ENCODE assay signal across 12 cellular contexts in genomic region chr2:148540022-148540421, GRCh38.
DNase-seq lines count a peak whose midpoint lies in the region; ATAC-seq and FAIRE-seq lines count a peak whose summit lies in the region.
"Had no signal": no experiment of that assay in that cellular context is flagged by ENCODE, and none has a peak within 500 bp of the region (broad histone marks: within the 10 kb centered on the region; RNA-seq: fewer than 3 reads in every experiment).

No MANE protein-coding gene starts in this region.

- H3K4me1 ChIP-seq in SJCRH30: no peaks in the 10 kb centered on the region
- H3K4me1 ChIP-seq: breast epithelium had no signal

- peaks cover 26% of the 10 kb centered on the region for H3K4me1 Mint-ChIP-seq in activated CD4-positive, alpha-beta memory T cell treated with anti-CD3 and anti-CD28 coated beads for 36 hours (ENCODE audit: low read depth)
- peaks cover 16% of the 10 kb centered on the region for H3K4me1 Mint-ChIP-seq in activated CD4-positive, alpha-beta memory T cell treated with anti-CD3 and anti-CD28 coated beads, Interleukin-2, amount 10 ng/mL, durations not matched to agents 7 days and 5 days
- H3K4me1 Mint-ChIP-seq in T-helper 2 cell treated with Interferon-gamma antibody and Interleukin-4, amounts not matched to agents 5 μg/mL and 100 μg/mL, for 36 hours (ENCODE audit: low read depth): peaks cover 31% of the 10 kb centered on the region
- H3K4me1 Mint-ChIP-seq in naive thymus-derived CD8-positive, alpha-beta T cell: peaks cover 29 to 57% (median 48%) of the 10 kb centered on the region in 4 donors

- peak; percentile 47 for DNase-seq in activated CD4-positive, alpha-beta memory T cell treated with anti-CD3 and anti-CD28 coated beads for 36 hours
- no peak for DNase-seq in activated CD4-positive, alpha-beta memory T cell treated with anti-CD3 and anti-CD28 coated beads, Interleukin-2, amount 10 ng/mL, durations not matched to agents 7 days and 5 days
- DNase-seq in H7: peak; percentile 11
- no peak for DNase-seq in T-helper 2 cell treated with Interferon-gamma antibody and Interleukin-4, amounts not matched to agents 5 μg/mL and 100 μg/mL, for 36 hours (ENCODE audit: low spot score)
- DNase-seq in naive thymus-derived CD8-positive, alpha-beta T cell: peak in 3 of 10 donors; percentile 20 to 45 (median 40)
- DNase-seq in SJCRH30: no peak
- DNase-seq in RCC 7860 (ENCODE audit: low spot score): no peak
- DNase-seq in glomerular visceral epithelial cell (ENCODE audit: extremely low spot score): no peak
- DNase-seq: DMS79, NCI-H82 had no signal

- H3K36me3 Mint-ChIP-seq in activated CD4-positive, alpha-beta memory T cell treated with anti-CD3 and anti-CD28 coated beads for 36 hours: no peaks in the 10 kb centered on the region
- H3K36me3 Mint-ChIP-seq in activated CD4-positive, alpha-beta memory T cell treated with anti-CD3 and anti-CD28 coated beads, Interleukin-2, amount 10 ng/mL, durations not matched to agents 7 days and 5 days (ENCODE audit: low read depth): peaks cover 3% of the 10 kb centered on the region
- H3K36me3 Mint-ChIP-seq in T-helper 2 cell treated with Interferon-gamma antibody and Interleukin-4, amounts not matched to agents 5 μg/mL and 100 μg/mL, for 36 hours (ENCODE audit: low read depth): peaks cover 7% of the 10 kb centered on the region
- H3K36me3 Mint-ChIP-seq in naive thymus-derived CD8-positive, alpha-beta T cell: no peaks in the 10 kb centered on the region

- H3K27me3 ChIP-seq in H7 (ENCODE audit: control insufficient read depth, insufficient read depth, low read length): no peaks in the 10 kb centered on the region
- H3K27me3 ChIP-seq in SJCRH30: no peaks in the 10 kb centered on the region
- H3K27me3 ChIP-seq: breast epithelium had no signal

- peak overlapping the region; percentile 69 for H3K27ac Mint-ChIP-seq in activated CD4-positive, alpha-beta memory T cell treated with anti-CD3 and anti-CD28 coated beads for 36 hours
- no peak overlapping the region for H3K27ac Mint-ChIP-seq in activated CD4-positive, alpha-beta memory T cell treated with anti-CD3 and anti-CD28 coated beads, Interleukin-2, amount 10 ng/mL, durations not matched to agents 7 days and 5 days
- peak overlapping the region; percentile 85 for H3K27ac Mint-ChIP-seq in T-helper 2 cell treated with Interferon-gamma antibody and Interleukin-4, amounts not matched to agents 5 μg/mL and 100 μg/mL, for 36 hours
- peak overlapping the region; percentile 71 to 95 (median 88) for H3K27ac Mint-ChIP-seq in naive thymus-derived CD8-positive, alpha-beta T cell

- no peaks in the 10 kb centered on the region for H3K9me3 Mint-ChIP-seq in activated CD4-positive, alpha-beta memory T cell treated with anti-CD3 and anti-CD28 coated beads for 36 hours
- no peaks in the 10 kb centered on the region for H3K9me3 Mint-ChIP-seq in activated CD4-positive, alpha-beta memory T cell treated with anti-CD3 and anti-CD28 coated beads, Interleukin-2, amount 10 ng/mL, durations not matched to agents 7 days and 5 days
- peaks cover 4% of the 10 kb centered on the region for H3K9me3 Mint-ChIP-seq in T-helper 2 cell treated with Interferon-gamma antibody and Interleukin-4, amounts not matched to agents 5 μg/mL and 100 μg/mL, for 36 hours
- H3K9me3 Mint-ChIP-seq in naive thymus-derived CD8-positive, alpha-beta T cell: no peaks in the 10 kb centered on the region

- intact Hi-C loops in activated CD4-positive, alpha-beta memory T cell treated with anti-CD3 and anti-CD28 coated beads for 36 hours (cut with micrococcal nuclease): no loop called here

- H3K9me3 ChIP-seq in SJCRH30 (replicated peaks): no peaks in the 10 kb centered on the region
- H3K9me3 ChIP-seq: breast epithelium had no signal

- no peaks in the 10 kb centered on the region for H3K27me3 Mint-ChIP-seq in activated CD4-positive, alpha-beta memory T cell treated with anti-CD3 and anti-CD28 coated beads for 36 hours
- no peaks in the 10 kb centered on the region for H3K27me3 Mint-ChIP-seq in activated CD4-positive, alpha-beta memory T cell treated with anti-CD3 and anti-CD28 coated beads, Interleukin-2, amount 10 ng/mL, durations not matched to agents 7 days and 5 days
- H3K27me3 Mint-ChIP-seq in T-helper 2 cell treated with Interferon-gamma antibody and Interleukin-4, amounts not matched to agents 5 μg/mL and 100 μg/mL, for 36 hours (ENCODE audit: low read depth): no peaks in the 10 kb centered on the region
- no peaks in the 10 kb centered on the region for H3K27me3 Mint-ChIP-seq in naive thymus-derived CD8-positive, alpha-beta T cell

- H3K4me3 Mint-ChIP-seq in activated CD4-positive, alpha-beta memory T cell treated with anti-CD3 and anti-CD28 coated beads for 36 hours: peak overlapping the region; percentile 22
- H3K4me3 Mint-ChIP-seq in activated CD4-positive, alpha-beta memory T cell treated with anti-CD3 and anti-CD28 coated beads, Interleukin-2, amount 10 ng/mL, durations not matched to agents 7 days and 5 days: no peak overlapping the region
- peak overlapping the region; percentile 57 for H3K4me3 Mint-ChIP-seq in T-helper 2 cell treated with Interferon-gamma antibody and Interleukin-4, amounts not matched to agents 5 μg/mL and 100 μg/mL, for 36 hours
- H3K4me3 Mint-ChIP-seq in naive thymus-derived CD8-positive, alpha-beta T cell: peak overlapping the region in 9 of 10 donors; percentile 25 to 83 (median 70)

- FAIRE-seq in RCC 7860 (lab: Jason Lieb, UNC): no peak

- CTCF ChIA-PET in activated CD4-positive, alpha-beta memory T cell treated with anti-CD3 and anti-CD28 coated beads for 36 hours (lab: Charles Lee): interaction anchor here (0.6 to 3.4 kb wide), 4 partner anchors 12 to 478 kb away, joined by 3 to 11 read pairs (median 7); no protein-coding TSS in a partner anchor
- CTCF ChIA-PET in activated CD4-positive, alpha-beta memory T cell treated with anti-CD3 and anti-CD28 coated beads, Interleukin-2, amount 10 ng/mL, durations not matched to agents 7 days and 5 days (lab: Charles Lee): interaction anchor here (0.6 to 2.2 kb wide), 3 partner anchors 13 to 416 kb away, joined by 3 to 8 read pairs (median 4); no protein-coding TSS in a partner anchor

- ATAC-seq in naive thymus-derived CD8-positive, alpha-beta T cell: peak; percentile 84 to 85

- no peak overlapping the region for H3K27ac ChIP-seq in SJCRH30
- H3K27ac ChIP-seq: breast epithelium, SK-N-MC had no signal

- POLR2A ChIA-PET in activated CD4-positive, alpha-beta memory T cell treated with anti-CD3 and anti-CD28 coated beads for 36 hours (lab: Charles Lee): interaction anchor here (0.6 to 2.9 kb wide), 3 partner anchors 13 to 231 kb away, joined by 3 to 7 read pairs (median 4); no protein-coding TSS in a partner anchor
- POLR2A ChIA-PET in activated CD4-positive, alpha-beta memory T cell treated with anti-CD3 and anti-CD28 coated beads, Interleukin-2, amount 10 ng/mL, durations not matched to agents 7 days and 5 days (lab: Charles Lee): interaction anchor here (0.7 to 2.6 kb wide), 4 partner anchors 11 to 18 kb away, joined by 3 to 15 read pairs (median 4); no protein-coding TSS in a partner anchor
- POLR2A ChIA-PET in naive thymus-derived CD8-positive, alpha-beta T cell (lab: Charles Lee): interaction anchor here (1.2 to 6.9 kb wide), 6 partner anchors 9 to 22 kb away, joined by 3 to 62 read pairs (median 8); no protein-coding TSS in a partner anchor

- H3K36me3 ChIP-seq in H7 (replicated peaks; ENCODE audit: control insufficient read depth, insufficient read depth, low read length) (no peaks in the 10 kb centered on the region), SJCRH30 (no peaks in the 10 kb centered on the region)
- H3K36me3 ChIP-seq: breast epithelium had no signal

- H3K4me3 ChIP-seq in H7 (ENCODE audit: insufficient read depth, low read depth, low read length) (no peak overlapping the region), SJCRH30 (no peak overlapping the region)
- H3K4me3 ChIP-seq: breast epithelium, SK-N-MC had no signal

Comparison
In these comparisons a context has a peak if more than half of its experiments do, and no peak if none do; other contexts are left out.
1. DNase-seq: peak in activated CD4-positive, alpha-beta memory T cell treated with anti-CD3 and anti-CD28 coated beads for 36 hours (single experiment) and H7 (single experiment); none in activated CD4-positive, alpha-beta memory T cell treated with anti-CD3 and anti-CD28 coated beads, Interleukin-2, amount 10 ng/mL, durations not matched to agents 7 days and 5 days (single experiment), T-helper 2 cell treated with Interferon-gamma antibody and Interleukin-4, amounts not matched to agents 5 μg/mL and 100 μg/mL, for 36 hours (single experiment), SJCRH30 (0 of 2), RCC 7860 (single experiment) and glomerular visceral epithelial cell (single experiment).